In genomic region chr22:37607912-37608476, GRCh38 we compare ENCODE assay signal across 8 cellular contexts. TPM values are rescaled to one million over a fixed set of nuclear protein-coding genes. Genes with fewer than 3 reads are reported as not detected.
DNase-seq lines count a peak whose midpoint lies in the region; ATAC-seq, FAIRE-seq and TF ChIP-seq lines count a peak whose summit lies in the region.

No MANE protein-coding gene starts in this region.

- H3K4me3 Mint-ChIP-seq in activated T-cell treated with anti-CD3 and anti-CD28 coated beads, Interleukin-2, amount 50 U/mL, for 24 hours = peak overlapping the region; percentile 99
- peak overlapping the region; percentile 94 for H3K4me3 Mint-ChIP-seq in stimulated activated effector memory CD8-positive, alpha-beta T cell treated with anti-CD3 and anti-CD28 coated beads, Interleukin-12 subunit alpha, Interleukin-12 subunit beta, amount 100 ng/mL, for 72 hours

- peak overlapping the region; percentile 96 for H3K27ac Mint-ChIP-seq in activated T-cell treated with anti-CD3 and anti-CD28 coated beads, Interleukin-2, amount 50 U/mL, for 24 hours
- H3K27ac Mint-ChIP-seq in stimulated activated effector memory CD8-positive, alpha-beta T cell treated with anti-CD3 and anti-CD28 coated beads, Interleukin-12 subunit alpha, Interleukin-12 subunit beta, amount 100 ng/mL, for 72 hours = peak overlapping the region; percentile 94

- H3K27me3 Mint-ChIP-seq in activated T-cell treated with anti-CD3 and anti-CD28 coated beads, Interleukin-2, amount 50 U/mL, for 24 hours = no peaks in the 10 kb centered on the region

- peaks cover 54% of the 10 kb centered on the region for H3K4me1 Mint-ChIP-seq in activated T-cell treated with anti-CD3 and anti-CD28 coated beads, Interleukin-2, amount 50 U/mL, for 24 hours (ENCODE audit: low read depth)
- H3K4me1 Mint-ChIP-seq in stimulated activated effector memory CD8-positive, alpha-beta T cell treated with anti-CD3 and anti-CD28 coated beads, Interleukin-12 subunit alpha, Interleukin-12 subunit beta, amount 100 ng/mL, for 72 hours = peaks cover 33% of the 10 kb centered on the region

- ATAC-seq in stimulated activated effector memory CD8-positive, alpha-beta T cell treated with anti-CD3 and anti-CD28 coated beads, Interleukin-12 subunit alpha, Interleukin-12 subunit beta, amount 100 ng/mL, for 72 hours = no peak

- no peaks in the 10 kb centered on the region for H3K9me3 Mint-ChIP-seq in activated T-cell treated with anti-CD3 and anti-CD28 coated beads, Interleukin-2, amount 50 U/mL, for 24 hours
- no peaks in the 10 kb centered on the region for H3K9me3 Mint-ChIP-seq in stimulated activated effector memory CD8-positive, alpha-beta T cell treated with anti-CD3 and anti-CD28 coated beads, Interleukin-12 subunit alpha, Interleukin-12 subunit beta, amount 100 ng/mL, for 72 hours

- H3K4me3 ChIP-seq in AG09309 (ENCODE audit: control insufficient read depth, low read depth, low read length) (peak overlapping the region; percentile 82), iPS-11a (ENCODE audit: low read depth, low read length) (peak overlapping the region; percentile 57)

- TF ChIP-seq CTCF in AG09309 (IDR thresholded peaks at IDR 0.05; ENCODE audit: control insufficient read depth, insufficient read depth, low read depth, low read length, missing control alignments) = no peak

- DNase-seq in AG09309 (ENCODE audit: low read depth) = no peak
- DNase-seq in H54 (ENCODE audit: insufficient read length, low spot score) = no peak
- DNase-seq in activated T-cell treated with anti-CD3 and anti-CD28 coated beads, Interleukin-2, amount 50 U/mL, for 24 hours = no peak
- DNase-seq in stimulated activated effector memory CD8-positive, alpha-beta T cell treated with anti-CD3 and anti-CD28 coated beads, Interleukin-12 subunit alpha, Interleukin-12 subunit beta, amount 100 ng/mL, for 72 hours (ENCODE audit: low spot score in 2 of 2) = no peak
- no peak for DNase-seq in cortex of kidney (lab: John Stamatoyannopoulos, UW)
- no peak for DNase-seq in SW480 (ENCODE audit: low spot score)
- DNase-seq in cerebellum (ENCODE audit: low spot score) = no peak

- no peak for TF ChIP-seq POLR2A in H54 (IDR thresholded peaks at IDR 0.05; ENCODE audit: low read depth, low read length)

- peak; percentile 57 for FAIRE-seq in H54 (lab: Jason Lieb, UNC)

- H3K36me3 Mint-ChIP-seq in activated T-cell treated with anti-CD3 and anti-CD28 coated beads, Interleukin-2, amount 50 U/mL, for 24 hours (ENCODE audit: low read depth) = peaks cover 21% of the 10 kb centered on the region
- peaks cover 19% of the 10 kb centered on the region for H3K36me3 Mint-ChIP-seq in stimulated activated effector memory CD8-positive, alpha-beta T cell treated with anti-CD3 and anti-CD28 coated beads, Interleukin-12 subunit alpha, Interleukin-12 subunit beta, amount 100 ng/mL, for 72 hours

RNA-seq across cellular contexts. Expression of gene GGA1, which starts 0.6 kb away (rescaled TPM):
- total RNA-seq in cerebellum = 39.1 TPM

RNA-seq across cellular contexts. Expression of gene LGALS2, which starts 28.1 kb away (rescaled TPM):
- not detected for total RNA-seq in cerebellum

RNA-seq across cellular contexts. Expression of gene SH3BP1, which starts 31.5 kb away (rescaled TPM):
- 1.4 TPM for total RNA-seq in cerebellum

RNA-seq across cellular contexts. Expression of gene CDC42EP1, which starts 47.7 kb away (rescaled TPM):
- 2.6 TPM for total RNA-seq in cerebellum

RNA-seq across cellular contexts. Expression of gene PDXP, which starts 50.5 kb away (rescaled TPM):
- 34.0 TPM for total RNA-seq in cerebellum
